8 cellular contexts compared by ENCODE assay signal in the genomic region with DNA sequence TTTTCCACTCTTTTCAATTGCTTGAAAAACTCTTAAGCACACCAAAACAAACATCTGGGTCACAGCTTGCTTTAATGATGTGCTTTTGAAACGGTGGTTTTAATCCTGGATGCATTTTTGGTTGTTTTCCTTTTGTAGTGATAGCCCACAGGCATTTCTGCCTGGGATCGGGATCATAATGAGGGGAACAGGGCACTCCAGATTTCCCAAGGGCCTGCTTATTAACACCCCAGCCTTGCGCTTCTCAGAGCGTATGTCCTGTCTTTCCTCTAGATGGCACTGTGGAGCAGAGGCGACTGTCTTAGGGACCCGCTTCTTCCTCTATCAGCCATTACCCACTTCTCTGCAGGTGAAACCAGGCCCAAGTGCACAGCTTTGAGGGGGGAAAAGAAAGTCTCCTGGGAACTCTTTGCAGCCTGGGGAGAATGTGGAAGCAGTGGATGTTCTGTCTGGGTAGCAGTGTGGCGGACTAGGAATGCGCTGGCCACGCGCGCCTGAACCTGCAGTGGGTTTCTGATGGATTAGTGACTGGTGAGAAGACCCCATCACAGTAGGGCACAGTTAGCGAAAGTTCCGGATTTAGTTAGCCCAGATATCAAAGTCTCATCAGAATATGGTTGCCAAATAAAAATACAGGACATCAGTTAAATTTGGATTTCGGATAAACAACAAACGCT.
DNase-seq lines count a peak whose midpoint lies in the region; ATAC-seq, FAIRE-seq and TF ChIP-seq lines count a peak whose summit lies in the region.

No MANE protein-coding gene starts in this region.

- no peak overlapping the region for H3K9ac ChIP-seq in GM12878 (ENCODE audit: control insufficient read depth, insufficient read depth, low read length)

- H3K36me3 ChIP-seq in GM12878 (ENCODE audit: control insufficient read depth in 2 of 2, insufficient read depth in 2 of 2, low read length in 1 of 2), result no peaks in the 10 kb centered on the region

- no TSS peak for BruUV-seq in GM12878 (replicated peaks; lab: Mats Ljungman, UMichigan)

- no peaks in the 10 kb centered on the region for H3K9me3 Mint-ChIP-seq in immature natural killer cell

- no peak overlapping the region for H3K27ac ChIP-seq in GM12878 (ENCODE audit: control insufficient read depth, insufficient read depth)

- 42% methylated on average over 15 of the region's 15 CpGs for WGBS in GM12878 (ENCODE audit: insufficient coverage, insufficient replicate concordance, low lambda C conversion rate, missing lambda C conversion rate)

- no peaks in the 10 kb centered on the region for H3K4me1 ChIP-seq in GM12878 (ENCODE audit: control insufficient read depth, insufficient read depth, low read length)

- SMC1A ChIA-PET in GM12878 (lab: Charles Lee; ENCODE audit: uncharacterized antibody, unreplicated experiment), result interaction anchor here (0.9 to 3.3 kb wide), 14 partner anchors 8 to 662 kb away, joined by 3 to 17 read pairs (median 6); no protein-coding TSS in a partner anchor

- H3K4me2 ChIP-seq in GM12878 (ENCODE audit: control insufficient read depth, insufficient read depth), result no peak overlapping the region

- RAD21 ChIA-PET in GM12878 (lab: Charles Lee; ENCODE audit: unreplicated experiment), result interaction anchor here (0.9 to 2.4 kb wide), 8 partner anchors 18 to 664 kb away, joined by 3 to 16 read pairs (median 5); no protein-coding TSS in a partner anchor

- H3K36me3 Mint-ChIP-seq in immature natural killer cell, result no peaks in the 10 kb centered on the region

- TF ChIP-seq POLR2A in GM12878 (IDR thresholded peaks at IDR 0.05; ENCODE audit: low read depth, low read length), result no peak

- no peak for TF ChIP-seq EP300 in GM12878 (IDR thresholded peaks at IDR 0.05; ENCODE audit: borderline replicate concordance in 1 of 2, control insufficient read depth in 1 of 2, low read depth in 2 of 2, low read length in 2 of 2)

- H4K20me1 ChIP-seq in GM12878 (ENCODE audit: control insufficient read depth, insufficient read depth), result no peaks in the 10 kb centered on the region

- intact Hi-C loops in Right ventricle myocardium inferior (cut with DNase I), result loop anchor here (2.0 to 5.0 kb wide), 4 partner anchors 139 to 577 kb away; partner anchors contain the start of gene GNA14
- intact Hi-C loops in cardiac septum (cut with DNase I), result loop anchor here (2.0 to 10.0 kb wide), 4 partner anchors 149 to 577 kb away; partner anchors contain the start of genes GNA14 and GNAQ
- intact Hi-C loops in GM12878 (cut with micrococcal nuclease; ENCODE audit: unreplicated experiment), result loop anchor here (5.0 to 10.0 kb wide), 4 partner anchors 127 to 664 kb away; partner anchors contain the start of gene GNAQ

- in situ Hi-C loops in GM12878 (cut with MboI), result no loop called here

- peak; percentile 69 to 83 (median 72) for TF ChIP-seq CTCF in GM12878 (IDR thresholded peaks at IDR 0.05 in 2 of 3, conservative IDR thresholded peaks at IDR 0.05 in 1 of 3; ENCODE audit: control insufficient read depth in 2 of 3, extremely low read depth in 1 of 3, insufficient read depth in 1 of 3, low read depth in 3 of 3, low read length in 3 of 3)

- peak; percentile 38; the same call in 1 of the 2 replicates for TF ChIP-seq RAD21 in GM12878 (IDR thresholded peaks at IDR 0.05; ENCODE audit: insufficient read depth, low read depth, low read length)

- peaks cover 2 to 18% of the 10 kb centered on the region in 2 donors for H3K4me1 Mint-ChIP-seq in immature natural killer cell

- no peak overlapping the region for H3K4me3 ChIP-seq in GM12878

- peak; percentile 38 for FAIRE-seq in GM12878 (lab: Jason Lieb, UNC)

- no peak overlapping the region for H2AFZ ChIP-seq in GM12878 (ENCODE audit: control insufficient read depth, low read depth, low read length)

- POLR2A ChIA-PET in GM12878 (lab: Charles Lee), result no interaction called here

- H3K79me2 ChIP-seq in GM12878 (ENCODE audit: control insufficient read depth, insufficient read depth, low read length), result no peaks in the 10 kb centered on the region

- peak; percentile 81 for ATAC-seq in Right ventricle myocardium inferior
- peak; percentile 77 for ATAC-seq in HG02798 (IDR thresholded peaks at IDR 0.05; ENCODE audit: poor library complexity, unreplicated experiment)
- ATAC-seq in GM12878, result peak; percentile 94

- no peaks in the 10 kb centered on the region for H3K9me3 ChIP-seq in GM12878 (replicated peaks; ENCODE audit: control insufficient read depth, insufficient read depth, low read length)

- H3K27ac Mint-ChIP-seq in immature natural killer cell, result no peak overlapping the region

- H3K4me3 Mint-ChIP-seq in immature natural killer cell, result no peak overlapping the region

- H3K27me3 ChIP-seq in GM12878 (replicated peaks in 1 of 2; ENCODE audit: control insufficient read depth in 2 of 2, insufficient read depth in 2 of 2, low read length in 1 of 2), result no peaks in the 10 kb centered on the region; a peak in 2 of 4 replicates

- CTCF ChIA-PET in GM12878 (lab: Yijun Ruan, JAX), result interaction anchor here (0.7 to 7.1 kb wide), 44 partner anchors 10 to 758 kb away, joined by 3 to 79 read pairs (median 4); no protein-coding TSS in a partner anchor

- no peak for DNase-seq in Right ventricle myocardium inferior (ENCODE audit: missing footprints)
- no peak for DNase-seq in cardiac septum (ENCODE audit: low spot score)
- peak; percentile 37 for DNase-seq in NCI-H128 (lab: John Stamatoyannopoulos, UW; ENCODE audit: unreplicated experiment)
- peak; percentile 23 for DNase-seq in T1000 (lab: John Stamatoyannopoulos, UW)
- no peak for DNase-seq in GM12878 (ENCODE audit: low read depth, low spot score)
- DNase-seq in immature natural killer cell, result peak; percentile 20 to 51 (median 41)
- DNase-seq in stimulated activated CD4-positive, alpha-beta T cell treated with anti-CD3 and anti-CD28 coated beads, Interleukin-1b, Interleukin-23, amount 100 ng/mL, for 4 hours (ENCODE audit: low read depth in 2 of 2), result peak; percentile 42 to 56

- peaks cover 0 to 6% (median 3%) of the 10 kb centered on the region in 3 donors for H3K27me3 Mint-ChIP-seq in immature natural killer cell (ENCODE audit: low read depth in 3 of 3)

TF ChIP-seq in GM12878, 131 proteins besides CTCF, POLR2A, EP300 and RAD21 (continues in another document):
- TF ChIP-seq ZNF207 (IDR thresholded peaks at IDR 0.05; ENCODE audit: borderline replicate concordance) (no peak), PKNOX1 (IDR thresholded peaks at IDR 0.05) (no peak), KDM1A (IDR thresholded peaks at IDR 0.05; ENCODE audit: borderline replicate concordance) (no peak), SMARCA5 (IDR thresholded peaks at IDR 0.05) (no peak), YY1 (IDR thresholded peaks at IDR 0.05; ENCODE audit: low read depth, low read length) (peak; percentile 64), BRCA1 (IDR thresholded peaks at IDR 0.05; ENCODE audit: low read depth, low read length) (no peak), USF2 (IDR thresholded peaks at IDR 0.05; ENCODE audit: borderline replicate concordance, low read depth, low read length) (no peak), POU2F2 (IDR thresholded peaks at IDR 0.05; ENCODE audit: borderline replicate concordance, low read depth, low read length) (no peak), HCFC1 (IDR thresholded peaks at IDR 0.05; ENCODE audit: low read length) (no peak), NFXL1 (IDR thresholded peaks at IDR 0.05; ENCODE audit: borderline replicate concordance) (no peak), SMAD1 (IDR thresholded peaks at IDR 0.05; ENCODE audit: low read depth, partially characterized antibody) (no peak), GATAD2B (conservative IDR thresholded peaks at IDR 0.05; ENCODE audit: low read depth) (no peak), RCOR1 (conservative IDR thresholded peaks at IDR 0.05; ENCODE audit: low read depth, low read length) (no peak), ATF7 (IDR thresholded peaks at IDR 0.05; ENCODE audit: low read depth) (no peak)
- TF ChIP-seq, protein P1, sequence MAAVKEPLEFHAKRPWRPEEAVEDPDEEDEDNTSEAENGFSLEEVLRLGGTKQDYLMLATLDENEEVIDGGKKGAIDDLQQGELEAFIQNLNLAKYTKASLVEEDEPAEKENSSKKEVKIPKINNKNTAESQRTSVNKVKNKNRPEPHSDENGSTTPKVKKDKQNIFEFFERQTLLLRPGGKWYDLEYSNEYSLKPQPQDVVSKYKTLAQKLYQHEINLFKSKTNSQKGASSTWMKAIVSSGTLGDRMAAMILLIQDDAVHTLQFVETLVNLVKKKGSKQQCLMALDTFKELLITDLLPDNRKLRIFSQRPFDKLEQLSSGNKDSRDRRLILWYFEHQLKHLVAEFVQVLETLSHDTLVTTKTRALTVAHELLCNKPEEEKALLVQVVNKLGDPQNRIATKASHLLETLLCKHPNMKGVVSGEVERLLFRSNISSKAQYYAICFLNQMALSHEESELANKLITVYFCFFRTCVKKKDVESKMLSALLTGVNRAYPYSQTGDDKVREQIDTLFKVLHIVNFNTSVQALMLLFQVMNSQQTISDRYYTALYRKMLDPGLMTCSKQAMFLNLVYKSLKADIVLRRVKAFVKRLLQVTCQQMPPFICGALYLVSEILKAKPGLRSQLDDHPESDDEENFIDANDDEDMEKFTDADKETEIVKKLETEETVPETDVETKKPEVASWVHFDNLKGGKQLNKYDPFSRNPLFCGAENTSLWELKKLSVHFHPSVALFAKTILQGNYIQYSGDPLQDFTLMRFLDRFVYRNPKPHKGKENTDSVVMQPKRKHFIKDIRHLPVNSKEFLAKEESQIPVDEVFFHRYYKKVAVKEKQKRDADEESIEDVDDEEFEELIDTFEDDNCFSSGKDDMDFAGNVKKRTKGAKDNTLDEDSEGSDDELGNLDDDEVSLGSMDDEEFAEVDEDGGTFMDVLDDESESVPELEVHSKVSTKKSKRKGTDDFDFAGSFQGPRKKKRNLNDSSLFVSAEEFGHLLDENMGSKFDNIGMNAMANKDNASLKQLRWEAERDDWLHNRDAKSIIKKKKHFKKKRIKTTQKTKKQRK (IDR thresholded peaks at IDR 0.05; ENCODE audit: low read depth, low read length), result no peak

Comparison
In these comparisons a context has a peak if more than half of its experiments do, and no peak if none do; other contexts are left out.
1. DNase-seq: peak in NCI-H128 (single experiment), T1000 (single experiment), immature natural killer cell (3 of 3) and stimulated activated CD4-positive, alpha-beta T cell treated with anti-CD3 and anti-CD28 coated beads, Interleukin-1b, Interleukin-23, amount 100 ng/mL, for 4 hours (2 of 2); none in Right ventricle myocardium inferior (single experiment), cardiac septum (single experiment) and GM12878 (single experiment).
2. Peak in every context shown above with its lines, with median percentiles within 50 percentile points of each other: ATAC-seq.